Comparison of ENCODE assay signal across 22 cellular contexts in the genomic region with DNA sequence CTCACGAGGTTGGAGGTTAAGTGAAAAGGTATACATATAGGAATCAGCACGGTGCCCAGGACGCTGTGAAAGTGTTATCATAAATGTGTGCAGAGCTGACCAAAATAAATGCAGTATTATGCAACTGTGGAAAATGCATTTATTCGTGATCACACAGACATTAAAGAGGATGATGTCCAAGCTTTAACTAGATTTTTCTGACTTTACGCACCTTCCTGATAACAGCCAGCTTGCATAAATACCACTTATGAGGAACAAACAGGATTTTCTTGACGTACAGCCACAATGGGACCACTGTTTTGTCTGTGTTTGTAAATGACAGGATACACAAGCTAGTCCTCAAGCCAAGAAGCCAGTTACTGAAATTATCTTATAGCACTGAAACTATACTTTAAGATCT.
"Had no signal": no experiment of that assay in that cellular context is flagged by ENCODE, and none has a peak within 500 bp of the region (broad histone marks: within the 10 kb centered on the region; RNA-seq: fewer than 3 reads in every experiment).

No MANE protein-coding gene starts in this region.

- DNase-seq: activated CD4-positive, alpha-beta T cell treated with anti-CD3 and anti-CD28 coated beads, Interleukin-2, amount 10 ng/mL, durations not matched to agents 7 days and 5 days; activated CD8-positive, alpha-beta memory T cell treated with anti-CD3 and anti-CD28 coated beads, Interleukin-2, amount 50 U/mL, for 4 hours; activated naive CD4-positive, alpha-beta T cell treated with anti-CD3 and anti-CD28 coated beads, Interleukin-2, amount 10 ng/mL, durations not matched to agents 7 days and 5 days; activated naive CD8-positive, alpha-beta T cell treated with anti-CD3 and anti-CD28 coated beads, Interleukin-2, amount 50 U/mL, for 24 hours; activated T-cell treated with anti-CD3 and anti-CD28 coated beads, Interleukin-2, amount 50 U/mL, for 4 hours; aorta; cortex of kidney; effector CD4-positive, alpha-beta T cell; heart left ventricle; immature natural killer cell; kidney glomerular epithelial cell; left ventricle myocardium inferior; naive thymus-derived CD4-positive, alpha-beta T cell; ovary; sigmoid colon; spleen; stimulated activated naive B cell treated with anti-CD40 and anti-IgM and Interleukin-4, amounts not matched to agents 10 μg/mL and 1 μg/mL and 100 μg/mL, for 72 hours had no signal

- H3K9me3 ChIP-seq: breast epithelium, esophagus muscularis mucosa, gastroesophageal sphincter, heart left ventricle, left ventricle myocardium inferior, mucosa of descending colon, ovary, sigmoid colon, spleen had no signal

- H3K4me3 ChIP-seq: breast epithelium, esophagus muscularis mucosa, gastroesophageal sphincter, heart left ventricle, left ventricle myocardium inferior, mucosa of descending colon, ovary, sigmoid colon, spleen had no signal

- H3K27me3 ChIP-seq: breast epithelium, esophagus muscularis mucosa, gastroesophageal sphincter, heart left ventricle, ovary, sigmoid colon, spleen had no signal

- FAIRE-seq: endothelial cell of umbilical vein had no signal

- ATAC-seq: activated naive CD8-positive, alpha-beta T cell treated with anti-CD3 and anti-CD28 coated beads, Interleukin-2, amount 50 U/mL, for 24 hours; activated T-cell treated with anti-CD3 and anti-CD28 coated beads, Interleukin-2, amount 50 U/mL, for 4 hours; gastroesophageal sphincter; naive thymus-derived CD4-positive, alpha-beta T cell; stimulated activated naive B cell treated with anti-CD40 and anti-IgM and Interleukin-4, amounts not matched to agents 10 μg/mL and 1 μg/mL and 100 μg/mL, for 72 hours had no signal

- H3K4me1 ChIP-seq: breast epithelium, esophagus muscularis mucosa, gastroesophageal sphincter, heart left ventricle, left ventricle myocardium inferior, spleen had no signal

- H3K27ac ChIP-seq: breast epithelium, esophagus muscularis mucosa, gastroesophageal sphincter, heart left ventricle, left ventricle myocardium inferior, ovary, sigmoid colon, spleen had no signal

- H3K36me3 ChIP-seq: breast epithelium, esophagus muscularis mucosa, gastroesophageal sphincter, heart left ventricle, left ventricle myocardium inferior, ovary, sigmoid colon, spleen had no signal
